ENCODE assay signal across 8 cellular contexts in genomic region chr2:241315183-241315878, GRCh38. TPM values are rescaled to one million over a fixed set of nuclear protein-coding genes. Genes with fewer than 3 reads are reported as not detected.
DNase-seq lines count a peak whose midpoint lies in the region; ATAC-seq and TF ChIP-seq lines count a peak whose summit lies in the region.

Gene HDLBP, minus strand, starts transcription at chr2:241315672. Its CDS starts 48,803 bp downstream, at chr2:241266869.

- peak within 1 kb of the TSS; percentile 100 for H3K14ac ChIP-seq in IMR-90 (replicated peaks; ENCODE audit: low read depth, low read length)

- H2BK120ac ChIP-seq in IMR-90 (ENCODE audit: low read depth, low read length): peak within 1 kb of the TSS; percentile 92

- H3K27me3 ChIP-seq in IMR-90 (ENCODE audit: control insufficient read depth, insufficient read depth, low read length): no peaks in the 10 kb centered on the region

- in situ Hi-C loops in IMR-90 (cut with MboI; ENCODE audit: low sequenced_read_pairs): no loop called here

- no peaks in the 10 kb centered on the region for H3K9me3 ChIP-seq in IMR-90 (ENCODE audit: control insufficient read depth, insufficient read depth, low read length)
- no peaks in the 10 kb centered on the region for H3K9me3 ChIP-seq in OCI-LY7 (ENCODE audit: low read length)
- H3K9me3 ChIP-seq in mucosa of descending colon: no peaks in the 10 kb centered on the region

- CTCF ChIA-PET in IMR-90 (lab: Yijun Ruan, JAX): interaction anchor here (0.7 to 1.3 kb wide), 2 partner anchors 54 to 123 kb away, joined by 3 read pairs; no protein-coding TSS in a partner anchor
- CTCF ChIA-PET in OCI-LY7 (lab: Charles Lee; ENCODE audit: unreplicated experiment): no interaction called here

- peaks cover 8% of the 10 kb centered on the region; the same call in 1 of the 2 replicates for H3K9me1 ChIP-seq in IMR-90 (ENCODE audit: insufficient read depth, low read length)

- H3K4me3 ChIP-seq in IMR-90 (ENCODE audit: insufficient read depth, low read depth, low read length): peak within 1 kb of the TSS; percentile 98
- H3K4me3 ChIP-seq in OCI-LY7 (ENCODE audit: low read depth, low read length, poor library complexity, severe bottlenecking): peak within 1 kb of the TSS; percentile 96
- peak within 1 kb of the TSS; percentile 95 for H3K4me3 ChIP-seq in epithelial cell of esophagus (ENCODE audit: low read length)
- peak within 1 kb of the TSS; percentile 74 for H3K4me3 ChIP-seq in mucosa of descending colon

- H3K56ac ChIP-seq in IMR-90 (ENCODE audit: extremely low read depth, insufficient read depth, low read length): peak within 1 kb of the TSS; percentile 100

- peaks cover 5 to 53% of the 10 kb centered on the region in 2 experiments; a peak in 3 of 4 replicates for H3K79me1 ChIP-seq in IMR-90 (ENCODE audit: low read depth in 1 of 2, low read length in 2 of 2)

- H2AK9ac ChIP-seq in IMR-90 (replicated peaks; ENCODE audit: low read depth, low read length, poor library complexity): peak within 1 kb of the TSS; percentile 100

- peak within 1 kb of the TSS; percentile 96 for H2AFZ ChIP-seq in IMR-90 (replicated peaks; ENCODE audit: low read length, poor library complexity)
- H2AFZ ChIP-seq in OCI-LY7 (ENCODE audit: low read length): peak within 1 kb of the TSS; percentile 47; the same call in 1 of the 2 replicates

- POLR2A ChIA-PET in IMR-90 (lab: Charles Lee; ENCODE audit: unreplicated experiment) (interaction anchor here (0.6 kb wide), 3 partner anchors 12 to 97 kb away, joined by 3 to 4 read pairs (median 4); no protein-coding TSS in a partner anchor), OCI-LY7 (lab: Charles Lee) (interaction anchor here (0.5 to 1.5 kb wide), 8 partner anchors 12 to 575 kb away, joined by 3 to 6 read pairs (median 4); partner anchors contain the start of gene DTYMK)

- dilution Hi-C loops in IMR-90 (cut with HindIII; ENCODE audit: low sequenced_read_pairs, unreplicated experiment): no loop called here

- H2BK15ac ChIP-seq in IMR-90 (ENCODE audit: low read depth, low read length): peak within 1 kb of the TSS; percentile 84; the same call in 2 of the 3 replicates

- peaks cover 88% of the 10 kb centered on the region for H3K79me2 ChIP-seq in OCI-LY7 (ENCODE audit: insufficient read depth, low read depth, low read length)

- peak within 1 kb of the TSS; percentile 100 for H2AK5ac ChIP-seq in IMR-90 (ENCODE audit: low read depth, low read length)

- H3K4me2 ChIP-seq in IMR-90 (ENCODE audit: low read depth, low read length) (peak within 1 kb of the TSS; percentile 99), OCI-LY7 (ENCODE audit: low read length) (peak within 1 kb of the TSS; percentile 86)

- no peaks in the 10 kb centered on the region for H3K9me2 ChIP-seq in OCI-LY7 (ENCODE audit: insufficient read depth, low read length)

- H3K9ac ChIP-seq in IMR-90 (ENCODE audit: low read depth, low read length): peak within 1 kb of the TSS; percentile 99

- peak within 1 kb of the TSS; percentile 100 for H3K4ac ChIP-seq in IMR-90 (ENCODE audit: low read depth, low read length)

- H4K20me1 ChIP-seq in IMR-90 (ENCODE audit: insufficient read depth, low read length): peaks cover 55% of the 10 kb centered on the region
- H4K20me1 ChIP-seq in OCI-LY7 (ENCODE audit: insufficient read depth, low read length): peaks cover 56% of the 10 kb centered on the region

- H3K4me1 ChIP-seq in IMR-90 (ENCODE audit: control insufficient read depth, insufficient read depth, low read length): peaks cover 2% of the 10 kb centered on the region
- peaks cover 68% of the 10 kb centered on the region for H3K4me1 ChIP-seq in OCI-LY7 (ENCODE audit: insufficient read depth, low read length, poor library complexity, severe bottlenecking)
- H3K4me1 ChIP-seq in mucosa of descending colon (ENCODE audit: low read depth): peaks cover 35% of the 10 kb centered on the region

- peak within 1 kb of the TSS; percentile 98 for H3K27ac ChIP-seq in IMR-90 (ENCODE audit: insufficient read depth, low read length)
- H3K27ac ChIP-seq in OCI-LY7 (ENCODE audit: low read depth, low read length, poor library complexity, severe bottlenecking): peak within 1 kb of the TSS; percentile 87

- peak within 1 kb of the TSS; percentile 99 for H4K91ac ChIP-seq in IMR-90 (ENCODE audit: insufficient read depth, low read depth, low read length)

- ATAC-seq in GM21528 (IDR thresholded peaks at IDR 0.05; ENCODE audit: low FRiP score, unreplicated experiment) (peak; percentile 72), IMR-90 (ENCODE audit: low read depth) (peak; percentile 85), mucosa of descending colon (peak; percentile 90)

- peaks cover 4% of the 10 kb centered on the region; the same call in 1 of the 2 replicates for H3K36me3 ChIP-seq in IMR-90 (ENCODE audit: control insufficient read depth, insufficient read depth, low read length)
- H3K36me3 ChIP-seq in OCI-LY7 (ENCODE audit: insufficient read depth, low read length): peaks cover 32% of the 10 kb centered on the region
- H3K36me3 ChIP-seq in mucosa of descending colon (ENCODE audit: low read depth): no peaks in the 10 kb centered on the region

- peak; percentile 99 for DNase-seq in DMS 273 (lab: John Stamatoyannopoulos, UW; ENCODE audit: unreplicated experiment)
- peak; percentile 99 for DNase-seq in IMR-90
- peak; percentile 99 for DNase-seq in OCI-LY7 (ENCODE audit: low spot score)
- peak; percentile 100 for DNase-seq in activated T-cell treated with anti-CD3 and anti-CD28 coated beads for 24 hours (ENCODE audit: low read depth)
- peak; percentile 99 for DNase-seq in epithelial cell of esophagus (ENCODE audit: low read depth)
- DNase-seq in mucosa of descending colon: peak; percentile 100
- peak; percentile 100 for DNase-seq in stimulated activated CD8-positive, alpha-beta memory T cell treated with anti-CD3 and anti-CD28 coated beads, Interleukin-4, amount 100 ng/mL, for 24 hours (ENCODE audit: low read depth)

- H4K5ac ChIP-seq in IMR-90 (ENCODE audit: low read depth, low read length): peak within 1 kb of the TSS; percentile 99

- H4K8ac ChIP-seq in IMR-90 (ENCODE audit: low read depth in 2 of 2, low read length in 2 of 2): peak within 1 kb of the TSS; percentile 98 to 100

- H2BK20ac ChIP-seq in IMR-90 (ENCODE audit: low read depth, low read length): peak within 1 kb of the TSS; percentile 50; the same call in 1 of the 2 replicates

- TF ChIP-seq CTCF in IMR-90 (conservative IDR thresholded peaks at IDR 0.05; ENCODE audit: low read depth, low read length) (peak; percentile 38), OCI-LY7 (conservative IDR thresholded peaks at IDR 0.05; ENCODE audit: low read length) (peak; percentile 79), epithelial cell of esophagus (IDR thresholded peaks at IDR 0.05; ENCODE audit: insufficient read depth, low read depth, low read length, missing control alignments) (peak; percentile 27), mucosa of descending colon (IDR thresholded peaks at IDR 0.05) (peak; percentile 18)

- no peak for TF ChIP-seq RAD21 in IMR-90 (IDR thresholded peaks at IDR 0.05; ENCODE audit: low read length)

- H3K23ac ChIP-seq in IMR-90 (ENCODE audit: low read depth, low read length): peak within 1 kb of the TSS; percentile 99

- intact Hi-C loops in IMR-90 (cut with micrococcal nuclease): loop anchor here (2.0 kb wide), 1 partner anchor 43 kb away; no protein-coding TSS in a partner anchor
- intact Hi-C loops in OCI-LY7 (cut with micrococcal nuclease; ENCODE audit: unreplicated experiment): loop anchor here (1.0 to 10.0 kb wide), 5 partner anchors 21 to 731 kb away; partner anchors contain the start of genes CAPN10, FARP2, ING5 and STK25
- intact Hi-C loops in mucosa of descending colon (cut with DNase I, micrococcal nuclease): no loop called here

- peak; percentile 74 for TF ChIP-seq POLR2A in IMR-90 (IDR thresholded peaks at IDR 0.05; ENCODE audit: low read depth, low read length)

- BruUV-seq in IMR-90 (replicated peaks; lab: Mats Ljungman, UMichigan) (no TSS peak), OCI-LY7 (replicated peaks; lab: Mats Ljungman, UMichigan) (no TSS peak)

- H3K18ac ChIP-seq in IMR-90 (ENCODE audit: low read depth, low read length): peak within 1 kb of the TSS; percentile 95

- H2BK5ac ChIP-seq in IMR-90 (ENCODE audit: low read depth, low read length, poor library complexity, severe bottlenecking): peak within 1 kb of the TSS; percentile 99

- 3% methylated on average over 12 of the region's 64 CpGs; no CpG with 5 or more reads in 1 of the 2 experiments for WGBS in IMR-90 (ENCODE audit: extremely low coverage in 2 of 2, insufficient read length in 1 of 2), 2 experiments

TF ChIP-seq in IMR-90, 13 proteins besides CTCF, POLR2A, EP300 and RAD21 (continues in another document):
- TF ChIP-seq NFE2L2 (IDR thresholded peaks at IDR 0.05; ENCODE audit: low read depth, low read length): no peak
- peak; percentile 93; the same call in 1 of the 2 replicates for TF ChIP-seq MAZ (IDR thresholded peaks at IDR 0.05; ENCODE audit: borderline replicate concordance, low read depth, low read length)
- peak; percentile 98 for TF ChIP-seq USF2 (IDR thresholded peaks at IDR 0.05; ENCODE audit: low read depth, low read length)
- TF ChIP-seq BHLHE40 (IDR thresholded peaks at IDR 0.05; ENCODE audit: low read depth, low read length): 0 out of 2 replicates have a peak, but pooled peaks have one; percentile 8
- TF ChIP-seq SMC3 (IDR thresholded peaks at IDR 0.05; ENCODE audit: low read depth, low read length): no peak
- TF ChIP-seq CHD1 (IDR thresholded peaks at IDR 0.05; ENCODE audit: low read depth, low read length): peak; percentile 99
- TF ChIP-seq CEBPB (IDR thresholded peaks at IDR 0.05; ENCODE audit: low read depth, low read length): peak; percentile 97

RNA-seq across cellular contexts. Expression of gene HDLBP, which starts in this region (rescaled TPM):
- 1,093 and 1,165 TPM in 2 replicates for total RNA-seq in IMR-90 (2012; rRNA removed)
- 648 and 649 TPM in 2 replicates for polyA plus RNA-seq in IMR-90 (2012; rRNA removed)
- 217 and 232 TPM in 2 replicates for polyA plus RNA-seq in IMR-90 (2012; cell fraction: cytosol; rRNA removed)
- 545 and 768 TPM in 2 replicates for polyA plus RNA-seq in IMR-90 (2012; cell fraction: nucleus; rRNA removed; ENCODE audit: low replicate concordance)
- total RNA-seq in OCI-LY7 (2014; rRNA removed; shearing (Covaris generic)): 155 and 176 TPM in 2 replicates
- total RNA-seq in OCI-LY7 (2022): 148 and 170 TPM in 2 replicates
- total RNA-seq in mucosa of descending colon: 100 to 1,000 TPM; 363 to 417 (median 379) TPM

Comparison
In these comparisons a context has a peak if more than half of its experiments do, and no peak if none do; other contexts are left out.
1. Peak in every context shown above with its lines: DNase-seq, ATAC-seq, H3K4me3 ChIP-seq and H3K27ac ChIP-seq.
2. CTCF ChIP-seq: peak in every context shown above with its lines; median percentile 79 in OCI-LY7; 38 in IMR-90; 27 in epithelial cell of esophagus; 18 in mucosa of descending colon.
3. intact Hi-C loops: an anchor here in IMR-90 (2.0 kb wide) and OCI-LY7 (1.0 to 10.0 kb wide); none called in mucosa of descending colon.